9 cellular contexts compared by ENCODE assay signal in the genomic region with DNA sequence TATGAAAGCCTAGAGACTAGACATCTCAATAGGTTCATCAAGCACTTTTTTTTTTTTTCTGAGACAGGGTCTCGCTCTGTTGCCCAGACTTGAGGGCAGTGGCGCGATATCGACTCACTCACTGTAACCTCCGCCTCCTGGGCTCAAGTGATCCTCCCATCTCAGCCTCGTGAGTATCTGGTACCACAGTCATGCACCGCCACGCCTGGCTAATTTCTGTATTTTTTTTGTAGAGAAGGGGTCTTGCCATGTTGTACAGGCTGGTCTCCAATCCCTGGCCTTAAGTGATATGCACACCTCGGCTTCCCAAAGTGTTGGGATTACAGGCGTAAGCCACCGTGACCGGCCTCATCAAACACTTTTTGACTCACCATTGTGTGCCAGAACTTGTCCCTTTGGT. TPM values are rescaled to one million over a fixed set of nuclear protein-coding genes. Genes with fewer than 3 reads are reported as not detected.
DNase-seq lines count a peak whose midpoint lies in the region; ATAC-seq and TF ChIP-seq lines count a peak whose summit lies in the region.
"Had no signal": no experiment of that assay in that cellular context is flagged by ENCODE, and none has a peak within 500 bp of the region (broad histone marks: within the 10 kb centered on the region; RNA-seq: fewer than 3 reads in every experiment).

No MANE protein-coding gene starts in this region.

- H3K27ac ChIP-seq in WERI-Rb-1 (peak overlapping the region; percentile 71), subcutaneous abdominal adipose tissue (ENCODE audit: low read depth, low read length) (peak overlapping the region; percentile 35)

- H3K36me3 Mint-ChIP-seq in activated CD8-positive, alpha-beta memory T cell treated with anti-CD3 and anti-CD28 coated beads, Interleukin-2, amount 10 ng/mL, durations not matched to agents 7 days and 5 days: peaks cover 15% of the 10 kb centered on the region

- no peak for TF ChIP-seq CTCF in WERI-Rb-1 (IDR thresholded peaks at IDR 0.05; ENCODE audit: low read depth, low read length)

- peak overlapping the region; percentile 99 for H3K4me3 Mint-ChIP-seq in activated CD8-positive, alpha-beta memory T cell treated with anti-CD3 and anti-CD28 coated beads, Interleukin-2, amount 10 ng/mL, durations not matched to agents 7 days and 5 days

- H3K4me3 ChIP-seq in WERI-Rb-1 (ENCODE audit: low read depth, low read length): peak overlapping the region; percentile 87
- peak overlapping the region; percentile 90 for H3K4me3 ChIP-seq in iPS-11a (ENCODE audit: low read depth, low read length)
- H3K4me3 ChIP-seq in subcutaneous abdominal adipose tissue (ENCODE audit: low read depth in 1 of 5, low read length in 5 of 5): peak overlapping the region; percentile 72 to 97 (median 90)

- no peak for ATAC-seq in activated CD8-positive, alpha-beta memory T cell treated with anti-CD3 and anti-CD28 coated beads, Interleukin-2, amount 10 ng/mL, durations not matched to agents 7 days and 5 days

- H3K9me3 Mint-ChIP-seq in activated CD8-positive, alpha-beta memory T cell treated with anti-CD3 and anti-CD28 coated beads, Interleukin-2, amount 10 ng/mL, durations not matched to agents 7 days and 5 days (ENCODE audit: low read depth): no peaks in the 10 kb centered on the region

- H3K9ac ChIP-seq in subcutaneous abdominal adipose tissue (ENCODE audit: low read length in 5 of 5): peak overlapping the region in 4 of 5 donors; percentile 72 to 91 (median 81)

- H3K4me1 Mint-ChIP-seq in activated CD8-positive, alpha-beta memory T cell treated with anti-CD3 and anti-CD28 coated beads, Interleukin-2, amount 10 ng/mL, durations not matched to agents 7 days and 5 days: peaks cover 37% of the 10 kb centered on the region

- peaks cover 2 to 23% (median 20%) of the 10 kb centered on the region in 5 donors for H3K4me1 ChIP-seq in subcutaneous abdominal adipose tissue (ENCODE audit: control insufficient read depth in 5 of 5, insufficient read depth in 5 of 5, low read length in 5 of 5)

- DNase-seq in activated CD8-positive, alpha-beta memory T cell treated with anti-CD3 and anti-CD28 coated beads, Interleukin-2, amount 10 ng/mL, durations not matched to agents 7 days and 5 days: no peak
- no peak for DNase-seq in activated CD8-positive, alpha-beta memory T cell treated with anti-CD3 and anti-CD28 coated beads, Interleukin-2, amount 50 U/mL, for 48 hours
- DNase-seq in WERI-Rb-1 (no peak), superior temporal gyrus (ENCODE audit: extremely low spot score) (no peak), NCI-H2081 (lab: John Stamatoyannopoulos, UW) (no peak), medulla oblongata (ENCODE audit: extremely low spot score) (no peak)

- H3K27me3 ChIP-seq in WERI-Rb-1 (ENCODE audit: insufficient read depth, low read depth, severe bottlenecking): no peaks in the 10 kb centered on the region
- H3K27me3 ChIP-seq in subcutaneous abdominal adipose tissue (ENCODE audit: control insufficient read depth in 5 of 5, insufficient read depth in 4 of 5, low read length in 5 of 5): no peaks in the 10 kb centered on the region

- H3K9me3 ChIP-seq in WERI-Rb-1 (ENCODE audit: severe bottlenecking) (no peaks in the 10 kb centered on the region), subcutaneous abdominal adipose tissue (ENCODE audit: control insufficient read depth in 5 of 5, low read length in 5 of 5) (no peaks in the 10 kb centered on the region)

- peak overlapping the region; percentile 98 for H3K27ac Mint-ChIP-seq in activated CD8-positive, alpha-beta memory T cell treated with anti-CD3 and anti-CD28 coated beads, Interleukin-2, amount 10 ng/mL, durations not matched to agents 7 days and 5 days

- H3K27me3 Mint-ChIP-seq in activated CD8-positive, alpha-beta memory T cell treated with anti-CD3 and anti-CD28 coated beads, Interleukin-2, amount 10 ng/mL, durations not matched to agents 7 days and 5 days: no peaks in the 10 kb centered on the region

- H3K36me3 ChIP-seq in WERI-Rb-1 (peaks cover 27% of the 10 kb centered on the region), subcutaneous abdominal adipose tissue (ENCODE audit: control insufficient read depth in 5 of 5, insufficient read depth in 5 of 5, low read length in 5 of 5) (peaks cover 6 to 19% (median 14%) of the 10 kb centered on the region in 5 donors)

- CTCF ChIA-PET in activated CD8-positive, alpha-beta memory T cell treated with anti-CD3 and anti-CD28 coated beads, Interleukin-2, amount 10 ng/mL, durations not matched to agents 7 days and 5 days (lab: Charles Lee): interaction anchor here (0.6 to 4.4 kb wide), 11 partner anchors 8 to 216 kb away, joined by 3 to 23 read pairs (median 9); a partner anchor contains a TSS

RNA-seq across cellular contexts. Expression of a gene that starts 0.6 kb away (rescaled TPM):
- total RNA-seq in activated CD8-positive, alpha-beta memory T cell treated with anti-CD3 and anti-CD28 coated beads, Interleukin-2, amount 10 ng/mL, durations not matched to agents 7 days and 5 days: 10 to 100 TPM; 40.5 to 50.9 TPM

RNA-seq across cellular contexts. Expression of a gene that starts 10.3 kb away (rescaled TPM):
- total RNA-seq in activated CD8-positive, alpha-beta memory T cell treated with anti-CD3 and anti-CD28 coated beads, Interleukin-2, amount 10 ng/mL, durations not matched to agents 7 days and 5 days: 10 to 100 TPM; 62.7 to 66.6 TPM

RNA-seq across cellular contexts. Expression of a gene that starts 17.3 kb away (rescaled TPM):
- not detected for total RNA-seq in activated CD8-positive, alpha-beta memory T cell treated with anti-CD3 and anti-CD28 coated beads, Interleukin-2, amount 10 ng/mL, durations not matched to agents 7 days and 5 days
- total RNA-seq: dermis microvascular lymphatic vessel endothelial cell had no signal

RNA-seq across cellular contexts. Expression of a gene that starts 22.4 kb away (rescaled TPM):
- total RNA-seq in activated CD8-positive, alpha-beta memory T cell treated with anti-CD3 and anti-CD28 coated beads, Interleukin-2, amount 10 ng/mL, durations not matched to agents 7 days and 5 days: 10 to 100 TPM; 12.6 to 16.9 TPM
- total RNA-seq: dermis microvascular lymphatic vessel endothelial cell had no signal

RNA-seq across cellular contexts. Expression of a gene that starts 29.5 kb away (rescaled TPM):
- 10 to 100 TPM; 24.3 to 31.3 TPM for total RNA-seq in activated CD8-positive, alpha-beta memory T cell treated with anti-CD3 and anti-CD28 coated beads, Interleukin-2, amount 10 ng/mL, durations not matched to agents 7 days and 5 days
